ENCODE assay signal across 1 cellular context in the genomic region with DNA sequence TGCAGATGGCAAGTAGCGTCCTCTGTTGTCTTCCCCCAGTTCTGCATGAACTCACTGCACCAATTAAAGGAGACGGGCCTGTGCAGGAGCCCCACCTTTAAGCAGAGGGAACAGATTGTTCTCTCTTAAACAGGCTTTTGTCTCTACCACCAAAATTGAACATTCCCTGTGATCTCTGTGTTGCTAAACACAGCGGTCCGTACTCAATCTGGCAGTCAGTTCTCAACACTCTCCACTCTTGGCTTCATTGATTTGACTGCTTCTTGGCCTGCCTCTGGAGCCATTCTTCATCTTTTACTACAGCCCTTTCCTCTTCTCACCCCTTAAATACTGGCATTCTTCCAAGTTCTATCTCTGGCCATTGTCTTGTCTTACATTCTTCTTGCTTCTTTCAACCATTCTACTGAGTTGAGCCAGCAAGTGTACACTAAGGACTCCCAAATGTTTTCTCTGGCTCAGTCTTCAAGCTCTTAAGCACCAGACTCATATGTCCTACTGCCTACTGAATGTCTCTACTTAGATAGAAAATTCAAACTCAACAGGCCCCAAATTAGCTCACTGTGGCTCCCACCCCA.
TF ChIP-seq lines count a peak whose summit lies in the region.

No MANE protein-coding gene starts in this region.

TF ChIP-seq in HepG2, 621 proteins besides CTCF, POLR2A, EP300 and RAD21 (continued from another document):
- TF ChIP-seq, protein P1, sequence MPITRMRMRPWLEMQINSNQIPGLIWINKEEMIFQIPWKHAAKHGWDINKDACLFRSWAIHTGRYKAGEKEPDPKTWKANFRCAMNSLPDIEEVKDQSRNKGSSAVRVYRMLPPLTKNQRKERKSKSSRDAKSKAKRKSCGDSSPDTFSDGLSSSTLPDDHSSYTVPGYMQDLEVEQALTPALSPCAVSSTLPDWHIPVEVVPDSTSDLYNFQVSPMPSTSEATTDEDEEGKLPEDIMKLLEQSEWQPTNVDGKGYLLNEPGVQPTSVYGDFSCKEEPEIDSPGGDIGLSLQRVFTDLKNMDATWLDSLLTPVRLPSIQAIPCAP (CRISPR knock-in tag; IDR thresholded peaks at IDR 0.05; ENCODE audit: low read depth), result no peak
- no peak for TF ChIP-seq DMAP1 (CRISPR knock-in tag; IDR thresholded peaks at IDR 0.05)
- TF ChIP-seq, protein P2, sequence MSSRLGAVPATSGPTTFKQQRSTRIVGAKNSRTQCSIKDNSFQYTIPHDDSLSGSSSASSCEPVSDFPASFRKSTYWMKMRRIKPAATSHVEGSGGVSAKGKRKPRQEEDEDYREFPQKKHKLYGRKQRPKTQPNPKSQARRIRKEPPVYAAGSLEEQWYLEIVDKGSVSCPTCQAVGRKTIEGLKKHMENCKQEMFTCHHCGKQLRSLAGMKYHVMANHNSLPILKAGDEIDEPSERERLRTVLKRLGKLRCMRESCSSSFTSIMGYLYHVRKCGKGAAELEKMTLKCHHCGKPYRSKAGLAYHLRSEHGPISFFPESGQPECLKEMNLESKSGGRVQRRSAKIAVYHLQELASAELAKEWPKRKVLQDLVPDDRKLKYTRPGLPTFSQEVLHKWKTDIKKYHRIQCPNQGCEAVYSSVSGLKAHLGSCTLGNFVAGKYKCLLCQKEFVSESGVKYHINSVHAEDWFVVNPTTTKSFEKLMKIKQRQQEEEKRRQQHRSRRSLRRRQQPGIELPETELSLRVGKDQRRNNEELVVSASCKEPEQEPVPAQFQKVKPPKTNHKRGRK (CRISPR knock-in tag; IDR thresholded peaks at IDR 0.05), result no peak
- no peak for TF ChIP-seq RFX1 (IDR thresholded peaks at IDR 0.05)
- TF ChIP-seq SKI (IDR thresholded peaks at IDR 0.05; ENCODE audit: partially characterized antibody), result no peak
- no peak for TF ChIP-seq RFX3 (CRISPR knock-in tag; IDR thresholded peaks at IDR 0.05)
- TF ChIP-seq ZNF788 (CRISPR knock-in tag; IDR thresholded peaks at IDR 0.05; ENCODE audit: borderline replicate concordance), result no peak
- no peak for TF ChIP-seq ZNF264 (CRISPR knock-in tag; IDR thresholded peaks at IDR 0.05)
- no peak for TF ChIP-seq MLLT10 (CRISPR knock-in tag; IDR thresholded peaks at IDR 0.05)
- TF ChIP-seq ZBTB7A (CRISPR knock-in tag; IDR thresholded peaks at IDR 0.05), result no peak
- no peak for TF ChIP-seq ZNF674 (CRISPR knock-in tag; IDR thresholded peaks at IDR 0.05; ENCODE audit: low read depth)
